1 cellular context compared by ENCODE assay signal in the genomic region with DNA sequence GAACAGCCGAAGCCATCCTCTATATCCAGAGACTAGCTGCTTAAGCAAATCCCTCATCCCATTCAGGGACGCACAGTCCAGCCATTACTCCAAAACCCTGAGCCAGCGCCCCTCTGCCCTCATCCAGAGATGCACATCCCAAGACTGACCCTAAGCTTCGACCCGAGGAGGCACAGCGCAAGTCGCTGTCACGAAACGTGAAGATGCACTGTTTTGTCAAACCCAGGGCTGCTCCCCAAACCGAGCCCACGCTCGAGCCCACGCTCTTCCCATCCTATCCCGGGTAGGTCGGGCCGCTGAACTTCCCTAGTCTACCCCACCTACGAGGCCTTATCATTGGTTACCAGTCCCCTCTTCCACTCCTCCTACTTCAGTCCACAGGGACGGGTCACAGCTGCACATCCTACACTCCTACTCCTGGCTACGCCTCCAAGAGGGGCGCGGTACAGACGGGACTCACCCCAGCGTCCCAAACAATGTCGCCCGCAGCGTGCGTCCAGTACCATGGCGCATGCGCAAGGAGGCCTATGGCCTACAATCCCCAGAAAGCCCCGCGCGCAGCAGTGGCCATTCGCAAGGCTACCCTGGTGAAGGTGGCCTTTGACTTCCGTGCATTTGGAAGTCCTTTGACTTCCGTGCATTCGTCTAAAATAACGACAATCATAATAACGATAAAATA.
TF ChIP-seq lines count a peak whose summit lies in the region.

ZNF285 (minus strand) TSS at position 501 of the 679 bp plus-strand sequence. CDS start 4,395 bp downstream, outside the sequence.

TF ChIP-seq in H1, 55 proteins besides CTCF, POLR2A, EP300 and RAD21:
- TF ChIP-seq, protein P1, sequence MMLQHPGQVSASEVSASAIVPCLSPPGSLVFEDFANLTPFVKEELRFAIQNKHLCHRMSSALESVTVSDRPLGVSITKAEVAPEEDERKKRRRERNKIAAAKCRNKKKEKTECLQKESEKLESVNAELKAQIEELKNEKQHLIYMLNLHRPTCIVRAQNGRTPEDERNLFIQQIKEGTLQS (IDR thresholded peaks at IDR 0.05; ENCODE audit: insufficient read depth, low read depth, low read length): no peak
- TF ChIP-seq TAF1 (IDR thresholded peaks at IDR 0.05; ENCODE audit: low read depth, low read length) (peak; percentile 55; the same call in 1 of the 2 replicates), PHF8 (conservative IDR thresholded peaks at IDR 0.05; ENCODE audit: low read depth, low read length) (no peak), CREB1 (IDR thresholded peaks at IDR 0.05) (peak; percentile 72), NRF1 (IDR thresholded peaks at IDR 0.05; ENCODE audit: low read depth, low read length) (peak; percentile 90), BRCA1 (IDR thresholded peaks at IDR 0.05; ENCODE audit: low read depth, low read length) (no peak), TBP (IDR thresholded peaks at IDR 0.05; ENCODE audit: low read depth, low read length) (0 out of 2 replicates have a peak, but pooled peaks have one; percentile 31), KDM4A (IDR thresholded peaks at IDR 0.05; ENCODE audit: low read depth, low read length, severe bottlenecking) (peak; percentile 81), YY1 (IDR thresholded peaks at IDR 0.05; ENCODE audit: low read depth, low read length) (peak; percentile 86), SIX5 (IDR thresholded peaks at IDR 0.05; ENCODE audit: low read depth, low read length) (peak; percentile 52; the same call in 1 of the 2 replicates), ASH2L (IDR thresholded peaks at IDR 0.05; ENCODE audit: low read length) (no peak), RFX5 (IDR thresholded peaks at IDR 0.05; ENCODE audit: borderline replicate concordance, low read depth, low read length) (no peak), SIN3A (conservative IDR thresholded peaks at IDR 0.05 in 1 of 2, IDR thresholded peaks at IDR 0.05 in 1 of 2; ENCODE audit: low read depth in 1 of 2, low read length in 2 of 2) (peak in 1 of 2 experiments; percentile 74; a peak in 1 of 4 replicates)
